Comparison of ENCODE assay signal across 17 cellular contexts in genomic region chr11:126628450-126628789, GRCh38.
DNase-seq lines count a peak whose midpoint lies in the region; TF ChIP-seq lines count a peak whose summit lies in the region.
"Had no signal": no experiment of that assay in that cellular context is flagged by ENCODE, and none has a peak within 500 bp of the region (broad histone marks: within the 10 kb centered on the region; RNA-seq: fewer than 3 reads in every experiment).

No MANE protein-coding gene starts in this region.

- no peaks in the 10 kb centered on the region for H3K9me2 ChIP-seq in Karpas-422 (replicated peaks; ENCODE audit: insufficient read depth, low read length)

- H3K4me3 ChIP-seq in Karpas-422 (ENCODE audit: low read length): peak overlapping the region; percentile 47

- no peaks in the 10 kb centered on the region for H3K36me3 ChIP-seq in Karpas-422 (ENCODE audit: insufficient read depth, low read length)

- no peak overlapping the region for H3K4me3 Mint-ChIP-seq in glutamatergic neuron (ENCODE audit: unreplicated experiment)
- H3K4me3 Mint-ChIP-seq: CD8-positive, alpha-beta T cell had no signal

- H2AFZ ChIP-seq in Karpas-422 (ENCODE audit: low read length): no peak overlapping the region

- no peaks in the 10 kb centered on the region for H3K79me2 ChIP-seq in Karpas-422 (ENCODE audit: low read length)

- H3K4me1 Mint-ChIP-seq in glutamatergic neuron (ENCODE audit: low read depth, unreplicated experiment): peaks cover 20% of the 10 kb centered on the region

- H3K27ac ChIP-seq in Karpas-422 (ENCODE audit: low read length): peak overlapping the region; percentile 100
- H3K27ac ChIP-seq: C4-2B had no signal

- H3K27me3 ChIP-seq in Karpas-422 (ENCODE audit: low read length): no peaks in the 10 kb centered on the region

- H3K9me3 Mint-ChIP-seq in glutamatergic neuron (ENCODE audit: unreplicated experiment): peaks cover 4% of the 10 kb centered on the region
- H3K9me3 Mint-ChIP-seq: CD8-positive, alpha-beta T cell had no signal

- H3K27me3 Mint-ChIP-seq in glutamatergic neuron (ENCODE audit: unreplicated experiment): peaks cover 7% of the 10 kb centered on the region

- peak overlapping the region; percentile 87 for H3K4me2 ChIP-seq in Karpas-422 (ENCODE audit: low read depth, low read length, poor library complexity, severe bottlenecking)

- peaks cover 97% of the 10 kb centered on the region for H3K4me1 ChIP-seq in Karpas-422 (ENCODE audit: low read length)

- H4K20me1 ChIP-seq in Karpas-422 (ENCODE audit: insufficient read depth, low read depth, low read length): no peaks in the 10 kb centered on the region

- DNase-seq in NCI-H345 treated with DMSO at 0.1 percent for 48 hours (lab: John Stamatoyannopoulos, UW; ENCODE audit: unreplicated experiment) (peak; percentile 52), NCI-H345 (lab: John Stamatoyannopoulos, UW) (no peak), Karpas-422 (peak; percentile 52), glutamatergic neuron (no peak), AG08396 (ENCODE audit: low spot score) (no peak), HUDEP-2 (lab: John Stamatoyannopoulos, UW; ENCODE audit: unreplicated experiment in 76 of 76) (no peak), NCI-H2029 (lab: John Stamatoyannopoulos, UW) (no peak)
- DNase-seq: AML-193; CD8-positive, alpha-beta T cell; DMS79; GDM1; GOT3; NCI-H1105; NCI-H1436 treated with DMSO at 0.1 percent for 48 hours; NCI-H774; SIG-M5 had no signal

- H3K9ac ChIP-seq in Karpas-422 (ENCODE audit: low read length): peak overlapping the region; percentile 75

- H3K9me3 ChIP-seq in Karpas-422 (ENCODE audit: low read length): no peaks in the 10 kb centered on the region

- no peak for TF ChIP-seq CTCF in glutamatergic neuron (IDR thresholded peaks at IDR 0.05; ENCODE audit: partially characterized antibody, unreplicated experiment)

- peak overlapping the region; percentile 4 for H3K27ac Mint-ChIP-seq in glutamatergic neuron (ENCODE audit: unreplicated experiment)
- H3K27ac Mint-ChIP-seq: CD8-positive, alpha-beta T cell had no signal

- no peaks in the 10 kb centered on the region for H3K36me3 Mint-ChIP-seq in glutamatergic neuron (ENCODE audit: unreplicated experiment)
- H3K36me3 Mint-ChIP-seq: CD8-positive, alpha-beta T cell had no signal

Comparison
In these comparisons a context has a peak if more than half of its experiments do, and no peak if none do; other contexts are left out.
1. DNase-seq: peak in NCI-H345 treated with DMSO at 0.1 percent for 48 hours (single experiment) and Karpas-422 (single experiment); none in NCI-H345 (single experiment), glutamatergic neuron (single experiment), AG08396 (single experiment), HUDEP-2 (0 of 76) and NCI-H2029 (single experiment).